Comparison of ENCODE assay signal across 1 cellular context in the genomic region with DNA sequence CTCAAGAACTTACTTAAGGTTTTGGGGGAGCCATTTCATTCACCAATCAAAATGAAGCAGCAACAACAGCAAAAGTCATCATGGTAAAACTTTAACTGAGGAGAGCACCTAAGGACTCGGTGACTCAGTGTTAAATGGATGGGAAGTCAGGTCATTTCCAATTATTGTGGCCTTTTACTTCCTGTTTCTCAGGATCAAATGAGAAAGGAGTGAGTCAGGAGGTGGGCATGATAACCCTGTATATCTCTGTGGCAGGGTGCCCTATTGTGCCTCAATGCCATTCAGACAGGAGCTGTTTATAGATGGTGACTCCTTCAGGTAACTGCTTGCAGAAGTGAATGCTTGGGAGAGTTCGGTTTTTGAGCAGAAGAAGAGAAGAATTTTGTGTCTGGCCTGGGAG.
TF ChIP-seq lines count a peak whose summit lies in the region.

No MANE protein-coding gene starts in this region.

TF ChIP-seq in HepG2, 621 proteins besides CTCF, POLR2A, EP300 and RAD21:
- TF ChIP-seq ARID5B (CRISPR knock-in tag; IDR thresholded peaks at IDR 0.05) (0 out of 2 replicates have a peak, but pooled peaks have one; percentile 10), PLSCR1 (CRISPR knock-in tag; IDR thresholded peaks at IDR 0.05; ENCODE audit: borderline replicate concordance) (no peak), RXRB (CRISPR knock-in tag; IDR thresholded peaks at IDR 0.05; ENCODE audit: borderline replicate concordance) (peak; percentile 48; the same call in 1 of the 2 replicates), ELF3 (CRISPR knock-in tag; IDR thresholded peaks at IDR 0.05) (peak; percentile 60), RARA (CRISPR knock-in tag; IDR thresholded peaks at IDR 0.05) (peak; percentile 11; the same call in 1 of the 2 replicates), ZC3H13 (CRISPR knock-in tag; IDR thresholded peaks at IDR 0.05) (no peak), SYNCRIP (IDR thresholded peaks at IDR 0.05; ENCODE audit: insufficient read depth, low read depth, low read length) (no peak), SAP130 (CRISPR knock-in tag; IDR thresholded peaks at IDR 0.05; ENCODE audit: low read depth) (no peak), JUND (CRISPR knock-in tag; IDR thresholded peaks at IDR 0.05) (no peak), ZNF30 (CRISPR knock-in tag; IDR thresholded peaks at IDR 0.05) (no peak), GABPA (IDR thresholded peaks at IDR 0.05; ENCODE audit: low read depth, low read length) (no peak), GABPA (CRISPR knock-in tag; IDR thresholded peaks at IDR 0.05; ENCODE audit: low read depth) (peak; percentile 44; the same call in 1 of the 2 replicates), TP53 (CRISPR knock-in tag; conservative IDR thresholded peaks at IDR 0.05) (no peak), TOE1 (CRISPR knock-in tag; IDR thresholded peaks at IDR 0.05) (no peak), ZNF333 (CRISPR knock-in tag; IDR thresholded peaks at IDR 0.05; ENCODE audit: borderline replicate concordance) (no peak), THRA (CRISPR knock-in tag; IDR thresholded peaks at IDR 0.05; ENCODE audit: borderline replicate concordance) (peak; percentile 46; the same call in 1 of the 2 replicates), FOSL2 (CRISPR knock-in tag; IDR thresholded peaks at IDR 0.05) (peak; percentile 58)
- TF ChIP-seq, protein P1, sequence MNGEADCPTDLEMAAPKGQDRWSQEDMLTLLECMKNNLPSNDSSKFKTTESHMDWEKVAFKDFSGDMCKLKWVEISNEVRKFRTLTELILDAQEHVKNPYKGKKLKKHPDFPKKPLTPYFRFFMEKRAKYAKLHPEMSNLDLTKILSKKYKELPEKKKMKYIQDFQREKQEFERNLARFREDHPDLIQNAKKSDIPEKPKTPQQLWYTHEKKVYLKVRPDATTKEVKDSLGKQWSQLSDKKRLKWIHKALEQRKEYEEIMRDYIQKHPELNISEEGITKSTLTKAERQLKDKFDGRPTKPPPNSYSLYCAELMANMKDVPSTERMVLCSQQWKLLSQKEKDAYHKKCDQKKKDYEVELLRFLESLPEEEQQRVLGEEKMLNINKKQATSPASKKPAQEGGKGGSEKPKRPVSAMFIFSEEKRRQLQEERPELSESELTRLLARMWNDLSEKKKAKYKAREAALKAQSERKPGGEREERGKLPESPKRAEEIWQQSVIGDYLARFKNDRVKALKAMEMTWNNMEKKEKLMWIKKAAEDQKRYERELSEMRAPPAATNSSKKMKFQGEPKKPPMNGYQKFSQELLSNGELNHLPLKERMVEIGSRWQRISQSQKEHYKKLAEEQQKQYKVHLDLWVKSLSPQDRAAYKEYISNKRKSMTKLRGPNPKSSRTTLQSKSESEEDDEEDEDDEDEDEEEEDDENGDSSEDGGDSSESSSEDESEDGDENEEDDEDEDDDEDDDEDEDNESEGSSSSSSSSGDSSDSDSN (CRISPR knock-in tag; IDR thresholded peaks at IDR 0.05): no peak
- TF ChIP-seq, protein P2, sequence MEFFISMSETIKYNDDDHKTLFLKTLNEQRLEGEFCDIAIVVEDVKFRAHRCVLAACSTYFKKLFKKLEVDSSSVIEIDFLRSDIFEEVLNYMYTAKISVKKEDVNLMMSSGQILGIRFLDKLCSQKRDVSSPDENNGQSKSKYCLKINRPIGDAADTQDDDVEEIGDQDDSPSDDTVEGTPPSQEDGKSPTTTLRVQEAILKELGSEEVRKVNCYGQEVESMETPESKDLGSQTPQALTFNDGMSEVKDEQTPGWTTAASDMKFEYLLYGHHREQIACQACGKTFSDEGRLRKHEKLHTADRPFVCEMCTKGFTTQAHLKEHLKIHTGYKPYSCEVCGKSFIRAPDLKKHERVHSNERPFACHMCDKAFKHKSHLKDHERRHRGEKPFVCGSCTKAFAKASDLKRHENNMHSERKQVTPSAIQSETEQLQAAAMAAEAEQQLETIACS (CRISPR knock-in tag; IDR thresholded peaks at IDR 0.05): no peak
TF ChIP-seq in HepG2: peak in this region for 7.
